8 cellular contexts compared by ENCODE assay signal in genomic region chr7:65251851-65252620, GRCh38.
DNase-seq lines count a peak whose midpoint lies in the region; ATAC-seq and TF ChIP-seq lines count a peak whose summit lies in the region.

No MANE protein-coding gene starts in this region.

- no peak for TF ChIP-seq CTCF in fibroblast of pulmonary artery (IDR thresholded peaks at IDR 0.05; ENCODE audit: low read length, missing control alignments)

- peaks cover 7% of the 10 kb centered on the region for H3K4me1 Mint-ChIP-seq in activated naive CD4-positive, alpha-beta T cell treated with anti-CD3 and anti-CD28 coated beads for 36 hours (ENCODE audit: low read depth)
- H3K4me1 Mint-ChIP-seq in naive B cell = peaks cover 7 to 13% (median 12%) of the 10 kb centered on the region in 3 donors

- no peaks in the 10 kb centered on the region for H3K9me3 Mint-ChIP-seq in activated naive CD4-positive, alpha-beta T cell treated with anti-CD3 and anti-CD28 coated beads for 36 hours
- H3K9me3 Mint-ChIP-seq in naive B cell = peaks cover 0 to 6% (median 0%) of the 10 kb centered on the region in 7 donors

- H3K4me3 Mint-ChIP-seq in activated naive CD4-positive, alpha-beta T cell treated with anti-CD3 and anti-CD28 coated beads for 36 hours = peak overlapping the region; percentile 66
- H3K4me3 Mint-ChIP-seq in naive B cell = peak overlapping the region; percentile 70 to 93 (median 86)

- intact Hi-C loops in activated naive CD4-positive, alpha-beta T cell treated with anti-CD3 and anti-CD28 coated beads for 36 hours (cut with micrococcal nuclease) = no loop called here

- DNase-seq in activated naive CD4-positive, alpha-beta T cell treated with anti-CD3 and anti-CD28 coated beads for 36 hours = peak; percentile 45
- no peak for DNase-seq in activated naive CD4-positive, alpha-beta T cell (lab: John Stamatoyannopoulos, UW)
- DNase-seq in NCI-H510A (lab: John Stamatoyannopoulos, UW) (peak; percentile 71), fibroblast of pulmonary artery (ENCODE audit: low read depth) (peak; percentile 29), naive B cell (peak; percentile 16)
- DNase-seq in activated T-cell treated with anti-CD3 and anti-CD28 coated beads, Interleukin-2, amount 50 U/mL, for 1 hour = peak; percentile 39

- ATAC-seq in HG02981 (IDR thresholded peaks at IDR 0.05; ENCODE audit: unreplicated experiment) (peak; percentile 67), naive B cell (ENCODE audit: low read depth in 2 of 2) (peak; percentile 68 to 76), HG03439 (IDR thresholded peaks at IDR 0.05; ENCODE audit: unreplicated experiment) (no peak)

- no peaks in the 10 kb centered on the region for H3K36me3 Mint-ChIP-seq in activated naive CD4-positive, alpha-beta T cell treated with anti-CD3 and anti-CD28 coated beads for 36 hours (ENCODE audit: low read depth)
- peaks cover 0 to 8% of the 10 kb centered on the region in 2 donors for H3K36me3 Mint-ChIP-seq in naive B cell

- CTCF ChIA-PET in activated naive CD4-positive, alpha-beta T cell treated with anti-CD3 and anti-CD28 coated beads for 36 hours (lab: Charles Lee) = no interaction called here

- peaks cover 31% of the 10 kb centered on the region for H3K27me3 Mint-ChIP-seq in activated naive CD4-positive, alpha-beta T cell treated with anti-CD3 and anti-CD28 coated beads for 36 hours (ENCODE audit: low read depth)
- H3K27me3 Mint-ChIP-seq in naive B cell = peaks cover 30 to 45% (median 32%) of the 10 kb centered on the region in 3 donors

- peak overlapping the region; percentile 67 for H3K4me3 ChIP-seq in fibroblast of pulmonary artery (replicated peaks; ENCODE audit: low read depth, low read length)

- H3K27ac Mint-ChIP-seq in activated naive CD4-positive, alpha-beta T cell treated with anti-CD3 and anti-CD28 coated beads for 36 hours = no peak overlapping the region
- H3K27ac Mint-ChIP-seq in naive B cell = peak overlapping the region in 4 of 6 donors; percentile 6 to 35 (median 28)

Comparison
In these comparisons a context has a peak if more than half of its experiments do, and no peak if none do; other contexts are left out.
1. DNase-seq: peak in activated naive CD4-positive, alpha-beta T cell treated with anti-CD3 and anti-CD28 coated beads for 36 hours (single experiment), NCI-H510A (single experiment), activated T-cell treated with anti-CD3 and anti-CD28 coated beads, Interleukin-2, amount 50 U/mL, for 1 hour (single experiment), fibroblast of pulmonary artery (single experiment) and naive B cell (single experiment); none in activated naive CD4-positive, alpha-beta T cell (0 of 4).